Comparison of ENCODE assay signal across 30 cellular contexts in genomic region chr19:40581531-40581930, GRCh38.
"Had no signal": no experiment of that assay in that cellular context is flagged by ENCODE, and none has a peak within 500 bp of the region (broad histone marks: within the 10 kb centered on the region; RNA-seq: fewer than 3 reads in every experiment).

No MANE protein-coding gene starts in this region.

- H3K4me3 Mint-ChIP-seq: activated B cell treated with CpG ODN at 0.5 μM for 24 hours; activated CD8-positive, alpha-beta T cell treated with anti-CD3 and anti-CD28 coated beads for 36 hours; activated naive CD4-positive, alpha-beta T cell treated with anti-CD3 and anti-CD28 coated beads for 36 hours; activated naive CD4-positive, alpha-beta T cell treated with anti-CD3 and anti-CD28 coated beads, Interleukin-2, amount 50 U/mL, for 24 hours; activated naive CD8-positive, alpha-beta T cell treated with anti-CD3 and anti-CD28 coated beads for 36 hours; activated naive CD8-positive, alpha-beta T cell treated with anti-CD3 and anti-CD28 coated beads, Interleukin-2, amount 50 U/mL, for 24 hours; activated T-cell treated with anti-CD3 and anti-CD28 coated beads, Interleukin-2, amount 50 U/mL, for 4 hours; activated T-helper 1 cell treated with anti-CD3 and anti-CD28 coated beads, Interleukin-12 subunit alpha, Interleukin-12 subunit beta, Interleukin-2, Interleukin-4 antibody, amounts not matched to agents 30 ng/mL and 10 ng/mL and 1 ng/mL, durations not matched to agents 14 hours and 24 hours and 36 hours had no signal

- H3K9me3 Mint-ChIP-seq: activated B cell treated with CpG ODN at 0.5 μM for 24 hours; activated CD8-positive, alpha-beta T cell treated with anti-CD3 and anti-CD28 coated beads for 36 hours; activated naive CD4-positive, alpha-beta T cell treated with anti-CD3 and anti-CD28 coated beads for 36 hours; activated naive CD4-positive, alpha-beta T cell treated with anti-CD3 and anti-CD28 coated beads, Interleukin-2, amount 50 U/mL, for 24 hours; activated naive CD8-positive, alpha-beta T cell treated with anti-CD3 and anti-CD28 coated beads for 36 hours; activated naive CD8-positive, alpha-beta T cell treated with anti-CD3 and anti-CD28 coated beads, Interleukin-2, amount 50 U/mL, for 24 hours; activated T-cell treated with anti-CD3 and anti-CD28 coated beads, Interleukin-2, amount 50 U/mL, for 4 hours; activated T-helper 1 cell treated with anti-CD3 and anti-CD28 coated beads, Interleukin-12 subunit alpha, Interleukin-12 subunit beta, Interleukin-2, Interleukin-4 antibody, amounts not matched to agents 30 ng/mL and 10 ng/mL and 1 ng/mL, durations not matched to agents 14 hours and 24 hours and 36 hours; activated T-helper 2 cell treated with anti-CD3 and anti-CD28 coated beads, Interferon-gamma antibody, Interleukin-2, Interleukin-4, amounts not matched to agents 10 μg/mL and 5 μg/mL and 100 μg/mL, durations not matched to agents 14 hours and 24 hours and 36 hours had no signal

- ATAC-seq: activated CD4-positive, CD25-positive, alpha-beta regulatory T cell treated with anti-CD3 and anti-CD28 coated beads, Interleukin-2, amount 50 U/mL, for 24 hours; activated CD8-positive, alpha-beta T cell treated with anti-CD3 and anti-CD28 coated beads for 36 hours; activated naive CD8-positive, alpha-beta T cell treated with anti-CD3 and anti-CD28 coated beads, Interleukin-2, amount 50 U/mL, for 24 hours; activated T-cell treated with anti-CD3 and anti-CD28 coated beads, Interleukin-2, amount 50 U/mL, for 4 hours; body of pancreas; esophagus mucosa had no signal

- H3K27ac Mint-ChIP-seq: activated B cell treated with CpG ODN at 0.5 μM for 24 hours; activated CD8-positive, alpha-beta T cell treated with anti-CD3 and anti-CD28 coated beads for 36 hours; activated naive CD4-positive, alpha-beta T cell treated with anti-CD3 and anti-CD28 coated beads for 36 hours; activated naive CD4-positive, alpha-beta T cell treated with anti-CD3 and anti-CD28 coated beads, Interleukin-2, amount 50 U/mL, for 24 hours; activated naive CD8-positive, alpha-beta T cell treated with anti-CD3 and anti-CD28 coated beads for 36 hours; activated naive CD8-positive, alpha-beta T cell treated with anti-CD3 and anti-CD28 coated beads, Interleukin-2, amount 50 U/mL, for 24 hours; activated T-helper 1 cell treated with anti-CD3 and anti-CD28 coated beads, Interleukin-12 subunit alpha, Interleukin-12 subunit beta, Interleukin-2, Interleukin-4 antibody, amounts not matched to agents 30 ng/mL and 10 ng/mL and 1 ng/mL, durations not matched to agents 14 hours and 24 hours and 36 hours; activated T-helper 2 cell treated with anti-CD3 and anti-CD28 coated beads, Interferon-gamma antibody, Interleukin-2, Interleukin-4, amounts not matched to agents 10 μg/mL and 5 μg/mL and 100 μg/mL, durations not matched to agents 14 hours and 24 hours and 36 hours had no signal

- H3K4me3 ChIP-seq: adrenal gland, body of pancreas had no signal

- H3K27me3 Mint-ChIP-seq: activated B cell treated with CpG ODN at 0.5 μM for 24 hours; activated CD8-positive, alpha-beta T cell treated with anti-CD3 and anti-CD28 coated beads for 36 hours; activated naive CD4-positive, alpha-beta T cell treated with anti-CD3 and anti-CD28 coated beads, Interleukin-2, amount 50 U/mL, for 24 hours; activated naive CD8-positive, alpha-beta T cell treated with anti-CD3 and anti-CD28 coated beads for 36 hours; activated naive CD8-positive, alpha-beta T cell treated with anti-CD3 and anti-CD28 coated beads, Interleukin-2, amount 50 U/mL, for 24 hours had no signal

- H3K27me3 ChIP-seq: adrenal gland, body of pancreas had no signal

- H3K27ac ChIP-seq: adrenal gland, body of pancreas, WERI-Rb-1 had no signal

- FAIRE-seq: colon, endometrium, frontal cortex had no signal

- H3K9me3 ChIP-seq: adrenal gland, body of pancreas had no signal

- DNase-seq: activated B cell treated with CpG ODN at 0.5 μM for 24 hours; activated CD4-positive, alpha-beta T cell treated with anti-CD3 and anti-CD28 coated beads for 48 hours; activated CD4-positive, alpha-beta T cell treated with anti-CD3 and anti-CD28 coated beads, Interleukin-2, amount 50 U/mL, for 1 hour; activated CD4-positive, alpha-beta T cell treated with anti-CD3 and anti-CD28 coated beads, Interleukin-2, amount 50 U/mL, for 48 hours; activated CD8-positive, alpha-beta memory T cell treated with anti-CD3 and anti-CD28 coated beads for 24 hours; activated CD8-positive, alpha-beta T cell treated with anti-CD3 and anti-CD28 coated beads for 36 hours; activated effector memory CD4-positive, alpha-beta T cell treated with anti-CD3 and anti-CD28 coated beads, Interleukin-2, amount 50 U/mL, for 16 hours; activated naive CD4-positive, alpha-beta T cell treated with anti-CD3 and anti-CD28 coated beads for 36 hours; activated naive CD8-positive, alpha-beta T cell treated with anti-CD3 and anti-CD28 coated beads for 36 hours; activated naive CD8-positive, alpha-beta T cell treated with anti-CD3 and anti-CD28 coated beads, Interleukin-2, amount 50 U/mL, for 24 hours; activated T-cell treated with anti-CD3 and anti-CD28 coated beads, Interleukin-2, amount 50 U/mL, for 4 hours; adrenal gland; amygdala; aorta; body of pancreas; caudate nucleus; cortex of kidney; effector CD8-positive, alpha-beta T cell; foreskin fibroblast; head of caudate nucleus; T-helper 9 cell; WERI-Rb-1 had no signal
